Comparison of ENCODE assay signal across 3 cellular contexts in the genomic region with DNA sequence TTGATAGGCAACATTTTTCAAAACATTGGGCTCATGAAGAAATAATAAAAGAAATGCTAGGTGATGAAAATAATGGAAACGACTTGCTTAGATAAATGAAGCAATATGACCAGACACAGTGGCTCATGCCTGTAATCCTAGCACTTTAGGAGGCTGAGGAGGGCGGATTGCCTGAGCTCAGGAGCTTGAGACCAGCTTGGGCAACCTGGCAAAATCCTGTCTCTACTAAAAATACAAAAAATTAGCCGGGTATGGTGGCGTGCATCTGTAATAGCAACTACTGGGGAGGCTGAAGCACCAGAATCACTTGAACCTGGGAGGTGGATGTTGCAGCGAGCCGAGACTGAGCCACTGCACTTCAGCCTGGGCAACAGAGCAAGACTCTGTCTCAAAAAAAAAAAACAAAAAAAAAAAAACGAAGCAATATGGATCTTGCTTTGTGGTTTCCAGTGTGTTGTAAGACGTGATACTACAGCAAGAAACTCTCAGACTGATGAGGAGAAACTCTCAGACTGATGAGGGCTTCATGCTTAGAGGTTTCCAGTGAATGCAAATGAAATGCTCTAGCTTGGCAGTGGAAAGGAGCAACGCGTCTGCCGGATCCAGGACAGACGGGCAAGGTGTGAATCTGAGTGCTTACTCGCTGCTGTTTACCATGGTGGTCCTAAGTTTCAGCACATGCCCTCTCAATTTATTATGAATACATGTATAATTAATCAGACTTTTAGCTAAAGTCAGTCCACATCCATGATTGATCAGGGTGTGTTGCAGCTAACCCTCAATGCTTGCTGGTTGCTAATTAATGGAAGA.
A peak's percentile ranks its signal among the peaks of the same experiment; 100 is the strongest.
TF ChIP-seq lines count a peak whose summit lies in the region.

No MANE protein-coding gene starts in this region.

TF ChIP-seq in SK-N-SH treated with all-trans-retinoic acid at 6 μM for 48 hours, 23 proteins besides CTCF, POLR2A, EP300 and RAD21 (continues in another document):
- TF ChIP-seq, protein P1, sequence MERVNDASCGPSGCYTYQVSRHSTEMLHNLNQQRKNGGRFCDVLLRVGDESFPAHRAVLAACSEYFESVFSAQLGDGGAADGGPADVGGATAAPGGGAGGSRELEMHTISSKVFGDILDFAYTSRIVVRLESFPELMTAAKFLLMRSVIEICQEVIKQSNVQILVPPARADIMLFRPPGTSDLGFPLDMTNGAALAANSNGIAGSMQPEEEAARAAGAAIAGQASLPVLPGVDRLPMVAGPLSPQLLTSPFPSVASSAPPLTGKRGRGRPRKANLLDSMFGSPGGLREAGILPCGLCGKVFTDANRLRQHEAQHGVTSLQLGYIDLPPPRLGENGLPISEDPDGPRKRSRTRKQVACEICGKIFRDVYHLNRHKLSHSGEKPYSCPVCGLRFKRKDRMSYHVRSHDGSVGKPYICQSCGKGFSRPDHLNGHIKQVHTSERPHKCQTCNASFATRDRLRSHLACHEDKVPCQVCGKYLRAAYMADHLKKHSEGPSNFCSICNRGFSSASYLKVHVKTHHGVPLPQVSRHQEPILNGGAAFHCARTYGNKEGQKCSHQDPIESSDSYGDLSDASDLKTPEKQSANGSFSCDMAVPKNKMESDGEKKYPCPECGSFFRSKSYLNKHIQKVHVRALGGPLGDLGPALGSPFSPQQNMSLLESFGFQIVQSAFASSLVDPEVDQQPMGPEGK (CRISPR knock-in tag; IDR thresholded peaks at IDR 0.05; ENCODE audit: borderline replicate concordance), result no peak
- TF ChIP-seq GLIS3 (CRISPR knock-in tag; IDR thresholded peaks at IDR 0.05) (no peak), ESRRG (CRISPR knock-in tag; IDR thresholded peaks at IDR 0.05) (no peak), OSR1 (CRISPR knock-in tag; IDR thresholded peaks at IDR 0.05) (no peak), ZNF565 (CRISPR knock-in tag; conservative IDR thresholded peaks at IDR 0.05; ENCODE audit: low read depth) (no peak), ZFP30 (CRISPR knock-in tag; IDR thresholded peaks at IDR 0.05) (no peak), ZNF70 (CRISPR knock-in tag; IDR thresholded peaks at IDR 0.05) (no peak), PPARA (CRISPR knock-in tag; IDR thresholded peaks at IDR 0.05; ENCODE audit: borderline replicate concordance) (no peak), TCF4 (CRISPR knock-in tag; IDR thresholded peaks at IDR 0.05; ENCODE audit: borderline replicate concordance) (no peak), ARNTL (CRISPR knock-in tag; IDR thresholded peaks at IDR 0.05; ENCODE audit: borderline replicate concordance, low read depth) (no peak), ZFP3 (CRISPR knock-in tag; IDR thresholded peaks at IDR 0.05) (no peak), ZC3H10 (CRISPR knock-in tag; IDR thresholded peaks at IDR 0.05) (no peak)
- TF ChIP-seq, protein P2, sequence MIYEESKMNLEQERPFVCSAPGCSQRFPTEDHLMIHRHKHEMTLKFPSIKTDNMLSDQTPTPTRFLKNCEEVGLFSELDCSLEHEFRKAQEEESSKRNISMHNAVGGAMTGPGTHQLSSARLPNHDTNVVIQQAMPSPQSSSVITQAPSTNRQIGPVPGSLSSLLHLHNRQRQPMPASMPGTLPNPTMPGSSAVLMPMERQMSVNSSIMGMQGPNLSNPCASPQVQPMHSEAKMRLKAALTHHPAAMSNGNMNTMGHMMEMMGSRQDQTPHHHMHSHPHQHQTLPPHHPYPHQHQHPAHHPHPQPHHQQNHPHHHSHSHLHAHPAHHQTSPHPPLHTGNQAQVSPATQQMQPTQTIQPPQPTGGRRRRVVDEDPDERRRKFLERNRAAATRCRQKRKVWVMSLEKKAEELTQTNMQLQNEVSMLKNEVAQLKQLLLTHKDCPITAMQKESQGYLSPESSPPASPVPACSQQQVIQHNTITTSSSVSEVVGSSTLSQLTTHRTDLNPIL (CRISPR knock-in tag; IDR thresholded peaks at IDR 0.05; ENCODE audit: low read depth), result no peak

TF ChIP-seq in SK-N-SH, 30 proteins besides CTCF, POLR2A, EP300 and RAD21:
- TF ChIP-seq POLR2AphosphoS5 (IDR thresholded peaks at IDR 0.05; ENCODE audit: low read depth, low read length), result no peak
- TF ChIP-seq, protein P3, sequence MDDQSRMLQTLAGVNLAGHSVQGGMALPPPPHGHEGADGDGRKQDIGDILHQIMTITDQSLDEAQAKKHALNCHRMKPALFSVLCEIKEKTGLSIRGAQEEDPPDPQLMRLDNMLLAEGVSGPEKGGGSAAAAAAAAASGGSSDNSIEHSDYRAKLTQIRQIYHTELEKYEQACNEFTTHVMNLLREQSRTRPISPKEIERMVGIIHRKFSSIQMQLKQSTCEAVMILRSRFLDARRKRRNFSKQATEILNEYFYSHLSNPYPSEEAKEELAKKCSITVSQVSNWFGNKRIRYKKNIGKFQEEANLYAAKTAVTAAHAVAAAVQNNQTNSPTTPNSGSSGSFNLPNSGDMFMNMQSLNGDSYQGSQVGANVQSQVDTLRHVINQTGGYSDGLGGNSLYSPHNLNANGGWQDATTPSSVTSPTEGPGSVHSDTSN (IDR thresholded peaks at IDR 0.05), result no peak
- TF ChIP-seq TEAD4 (IDR thresholded peaks at IDR 0.05; ENCODE audit: borderline replicate concordance, insufficient read depth), result no peak
- TF ChIP-seq RFX5 (IDR thresholded peaks at IDR 0.05; ENCODE audit: low read length), result no peak
- TF ChIP-seq, protein P4, sequence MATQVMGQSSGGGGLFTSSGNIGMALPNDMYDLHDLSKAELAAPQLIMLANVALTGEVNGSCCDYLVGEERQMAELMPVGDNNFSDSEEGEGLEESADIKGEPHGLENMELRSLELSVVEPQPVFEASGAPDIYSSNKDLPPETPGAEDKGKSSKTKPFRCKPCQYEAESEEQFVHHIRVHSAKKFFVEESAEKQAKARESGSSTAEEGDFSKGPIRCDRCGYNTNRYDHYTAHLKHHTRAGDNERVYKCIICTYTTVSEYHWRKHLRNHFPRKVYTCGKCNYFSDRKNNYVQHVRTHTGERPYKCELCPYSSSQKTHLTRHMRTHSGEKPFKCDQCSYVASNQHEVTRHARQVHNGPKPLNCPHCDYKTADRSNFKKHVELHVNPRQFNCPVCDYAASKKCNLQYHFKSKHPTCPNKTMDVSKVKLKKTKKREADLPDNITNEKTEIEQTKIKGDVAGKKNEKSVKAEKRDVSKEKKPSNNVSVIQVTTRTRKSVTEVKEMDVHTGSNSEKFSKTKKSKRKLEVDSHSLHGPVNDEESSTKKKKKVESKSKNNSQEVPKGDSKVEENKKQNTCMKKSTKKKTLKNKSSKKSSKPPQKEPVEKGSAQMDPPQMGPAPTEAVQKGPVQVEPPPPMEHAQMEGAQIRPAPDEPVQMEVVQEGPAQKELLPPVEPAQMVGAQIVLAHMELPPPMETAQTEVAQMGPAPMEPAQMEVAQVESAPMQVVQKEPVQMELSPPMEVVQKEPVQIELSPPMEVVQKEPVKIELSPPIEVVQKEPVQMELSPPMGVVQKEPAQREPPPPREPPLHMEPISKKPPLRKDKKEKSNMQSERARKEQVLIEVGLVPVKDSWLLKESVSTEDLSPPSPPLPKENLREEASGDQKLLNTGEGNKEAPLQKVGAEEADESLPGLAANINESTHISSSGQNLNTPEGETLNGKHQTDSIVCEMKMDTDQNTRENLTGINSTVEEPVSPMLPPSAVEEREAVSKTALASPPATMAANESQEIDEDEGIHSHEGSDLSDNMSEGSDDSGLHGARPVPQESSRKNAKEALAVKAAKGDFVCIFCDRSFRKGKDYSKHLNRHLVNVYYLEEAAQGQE (IDR thresholded peaks at IDR 0.05; ENCODE audit: low read depth, low read length), result no peak
- TF ChIP-seq YY1 (IDR thresholded peaks at IDR 0.05; ENCODE audit: low read depth), result no peak
- no peak for TF ChIP-seq ELF1 (IDR thresholded peaks at IDR 0.05)
- TF ChIP-seq NFIC (IDR thresholded peaks at IDR 0.05; ENCODE audit: borderline replicate concordance), result no peak
- TF ChIP-seq FOXM1 (IDR thresholded peaks at IDR 0.05; ENCODE audit: low read depth), result no peak
- no peak for TF ChIP-seq EZH2phosphoT487 (IDR thresholded peaks at IDR 0.05; ENCODE audit: borderline replicate concordance, low read depth)
- TF ChIP-seq, protein P5, sequence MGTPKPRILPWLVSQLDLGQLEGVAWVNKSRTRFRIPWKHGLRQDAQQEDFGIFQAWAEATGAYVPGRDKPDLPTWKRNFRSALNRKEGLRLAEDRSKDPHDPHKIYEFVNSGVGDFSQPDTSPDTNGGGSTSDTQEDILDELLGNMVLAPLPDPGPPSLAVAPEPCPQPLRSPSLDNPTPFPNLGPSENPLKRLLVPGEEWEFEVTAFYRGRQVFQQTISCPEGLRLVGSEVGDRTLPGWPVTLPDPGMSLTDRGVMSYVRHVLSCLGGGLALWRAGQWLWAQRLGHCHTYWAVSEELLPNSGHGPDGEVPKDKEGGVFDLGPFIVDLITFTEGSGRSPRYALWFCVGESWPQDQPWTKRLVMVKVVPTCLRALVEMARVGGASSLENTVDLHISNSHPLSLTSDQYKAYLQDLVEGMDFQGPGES (IDR thresholded peaks at IDR 0.05; ENCODE audit: low read depth, low read length), result no peak
TF ChIP-seq in SK-N-SH: peak in this region for 0.

TF ChIP-seq in HEK293T, 16 proteins besides CTCF, POLR2A, EP300 and RAD21:
- TF ChIP-seq ZNF384 (IDR thresholded peaks at IDR 0.05) (peak; percentile 50; the same call in 1 of the 2 replicates), HDGF (IDR thresholded peaks at IDR 0.05; ENCODE audit: borderline replicate concordance) (no peak)
